Comparison of ENCODE assay signal across 2 cellular contexts in genomic region chr20:674936-675452, GRCh38.
TF ChIP-seq lines count a peak whose summit lies in the region.

No MANE protein-coding gene starts in this region.

TF ChIP-seq in HCT116, 20 proteins besides CTCF, POLR2A, EP300 and RAD21:
- TF ChIP-seq FOSL1 (IDR thresholded peaks at IDR 0.05; ENCODE audit: low read depth) (no peak), TCF7L2 (IDR thresholded peaks at IDR 0.05; ENCODE audit: borderline replicate concordance, extremely low read depth, insufficient read depth, insufficient read length) (no peak), CEBPB (IDR thresholded peaks at IDR 0.05; ENCODE audit: low read depth) (no peak), SIN3A (IDR thresholded peaks at IDR 0.05; ENCODE audit: low read depth) (no peak), ELF1 (IDR thresholded peaks at IDR 0.05; ENCODE audit: borderline replicate concordance, low read depth) (no peak), SRF (IDR thresholded peaks at IDR 0.05; ENCODE audit: low read depth) (no peak), ZFX (IDR thresholded peaks at IDR 0.05) (no peak), ATF3 (IDR thresholded peaks at IDR 0.05) (no peak), MAX (IDR thresholded peaks at IDR 0.05) (no peak), REST (IDR thresholded peaks at IDR 0.05; ENCODE audit: low read depth) (no peak)

TF ChIP-seq in K562, 482 proteins besides CTCF, POLR2A, EP300 and RAD21:
- TF ChIP-seq ATF7 (IDR thresholded peaks at IDR 0.05) (no peak), RB1 (IDR thresholded peaks at IDR 0.05; ENCODE audit: low read depth) (no peak), HNRNPLL (IDR thresholded peaks at IDR 0.05; ENCODE audit: low read depth, low read length, poor library complexity, severe bottlenecking) (no peak), RERE (CRISPR knock-in tag; IDR thresholded peaks at IDR 0.05; ENCODE audit: borderline replicate concordance) (0 out of 2 replicates have a peak, but pooled peaks have one; percentile 70)
